13 cellular contexts compared by ENCODE assay signal in the genomic region with DNA sequence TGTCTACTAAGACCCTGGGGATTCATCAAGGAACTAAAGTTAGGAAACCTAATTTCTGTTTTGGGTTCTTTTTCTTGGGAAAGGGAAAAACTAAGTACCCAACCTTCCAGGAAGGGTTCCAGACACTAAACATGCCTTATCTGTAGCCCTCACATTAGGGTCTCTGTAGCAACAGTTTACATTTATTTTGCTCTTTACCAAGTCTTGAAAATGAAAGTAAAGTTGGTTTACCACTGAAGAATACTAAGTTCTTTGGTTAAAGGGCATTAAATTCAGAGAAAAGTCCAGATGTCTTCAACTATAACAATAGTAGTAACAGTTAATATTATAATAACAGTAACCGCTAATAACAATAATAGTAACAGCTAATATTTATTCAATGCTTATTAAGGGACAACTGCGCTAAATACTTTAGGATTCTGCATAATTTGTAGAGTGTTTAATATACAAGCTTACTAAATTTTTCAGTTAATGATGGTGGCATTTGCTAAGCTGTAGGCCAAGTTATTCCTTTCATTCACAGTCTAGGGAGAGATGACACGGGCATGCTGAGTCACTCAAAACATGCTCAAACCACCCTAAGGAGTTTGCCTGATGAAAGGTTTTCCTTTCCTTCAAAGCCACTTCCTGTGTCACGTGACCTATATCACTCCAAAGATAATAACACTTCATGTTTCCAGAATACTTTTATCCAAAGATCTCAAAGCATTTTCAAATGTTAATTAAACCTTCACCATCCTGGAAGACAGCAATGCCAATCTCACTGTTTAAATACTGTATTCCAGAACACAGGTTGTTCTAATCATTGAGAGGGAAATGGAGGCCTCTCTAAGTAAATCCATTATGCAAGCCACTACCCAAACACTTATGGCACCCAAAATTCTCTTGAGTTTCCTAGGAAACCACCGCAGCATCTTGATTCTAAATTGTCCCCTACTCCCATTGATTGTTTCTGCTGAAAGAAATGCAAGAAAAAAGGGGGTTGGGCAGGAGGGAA.
DNase-seq lines count a peak whose midpoint lies in the region; ATAC-seq and TF ChIP-seq lines count a peak whose summit lies in the region.
"Had no signal": no experiment of that assay in that cellular context is flagged by ENCODE, and none has a peak within 500 bp of the region (broad histone marks: within the 10 kb centered on the region; RNA-seq: fewer than 3 reads in every experiment).

No MANE protein-coding gene starts in this region.

- DNase-seq in DMS79 (lab: John Stamatoyannopoulos, UW) (peak; percentile 77), brain microvascular endothelial cell (peak; percentile 76), myocyte (ENCODE audit: low read depth) (peak; percentile 67), NCI-H128 (lab: John Stamatoyannopoulos, UW; ENCODE audit: unreplicated experiment) (no peak), NCI-H1105 treated with DMSO at 0.1 percent for 48 hours (lab: John Stamatoyannopoulos, UW) (no peak), cerebellum (ENCODE audit: low spot score) (no peak)
- DNase-seq: activated naive CD4-positive, alpha-beta T cell treated with anti-CD3 and anti-CD28 coated beads, Interleukin-2, amount 50 U/mL, for 16 hours; Caco-2; KG1; mucosa of descending colon; stimulated activated CD4-positive, alpha-beta T cell treated with anti-CD3 and anti-CD28 coated beads, Interleukin-2, amount 100 ng/mL, for 24 hours had no signal

- in situ Hi-C loops in brain microvascular endothelial cell (cut with HindIII; ENCODE audit: low pct_ligation_motif_present, low sequenced_read_pairs): no loop called here

- no peak overlapping the region for H3K9ac ChIP-seq in Loucy (ENCODE audit: low read depth, low read length, poor library complexity, severe bottlenecking)

- H3K36me3 ChIP-seq in Loucy (ENCODE audit: insufficient read depth, low read length) (no peaks in the 10 kb centered on the region), brain microvascular endothelial cell (replicated peaks) (no peaks in the 10 kb centered on the region)

- peaks cover 10% of the 10 kb centered on the region for H3K4me1 ChIP-seq in Loucy (ENCODE audit: insufficient read depth, low read length, poor library complexity, severe bottlenecking)

- H3K27me3 ChIP-seq in Loucy (ENCODE audit: insufficient read depth, low read length, poor library complexity, severe bottlenecking) (no peaks in the 10 kb centered on the region), brain microvascular endothelial cell (replicated peaks) (no peaks in the 10 kb centered on the region)

- H4K20me1 ChIP-seq in Loucy (ENCODE audit: insufficient read depth, low read length, poor library complexity, severe bottlenecking): no peaks in the 10 kb centered on the region

- no peaks in the 10 kb centered on the region for H3K79me2 ChIP-seq in Loucy (ENCODE audit: insufficient read depth, low read length)

- H3K9me3 ChIP-seq in Loucy (ENCODE audit: insufficient read depth, low read depth, low read length): no peaks in the 10 kb centered on the region
- H3K9me3 ChIP-seq: Caco-2, mucosa of descending colon had no signal

- H3K4me3 ChIP-seq in Loucy (ENCODE audit: low read length, poor library complexity, severe bottlenecking) (peak overlapping the region; percentile 18), brain microvascular endothelial cell (ENCODE audit: low read depth, low read length) (no peak overlapping the region)
- H3K4me3 ChIP-seq: mucosa of descending colon had no signal

- no peak for TF ChIP-seq CTCF in Loucy (conservative IDR thresholded peaks at IDR 0.05; ENCODE audit: low read length)
- TF ChIP-seq CTCF in brain microvascular endothelial cell (IDR thresholded peaks at IDR 0.05; ENCODE audit: low read depth, low read length, missing control alignments): no peak

- H3K9me2 ChIP-seq in Loucy (replicated peaks; ENCODE audit: low read depth, low read length): no peaks in the 10 kb centered on the region

- H3F3A ChIP-seq in Loucy (ENCODE audit: low read depth): no peaks in the 10 kb centered on the region

- H2AFZ ChIP-seq in Loucy (ENCODE audit: low read length): no peak overlapping the region

- H3K27ac ChIP-seq in brain microvascular endothelial cell: no peak overlapping the region

- H3K4me2 ChIP-seq in Loucy (ENCODE audit: low read depth, low read length, poor library complexity, severe bottlenecking): peak overlapping the region; percentile 25

- ATAC-seq in activated CD4-positive, CD25-positive, alpha-beta regulatory T cell treated with anti-CD3 and anti-CD28 coated beads, Interleukin-2, amount 50 U/mL, for 24 hours: no peak
- ATAC-seq: mucosa of descending colon had no signal

Comparison
In these comparisons a context has a peak if more than half of its experiments do, and no peak if none do; other contexts are left out.
1. DNase-seq: peak in DMS79 (single experiment), brain microvascular endothelial cell (single experiment) and myocyte (single experiment); none in NCI-H128 (single experiment), NCI-H1105 treated with DMSO at 0.1 percent for 48 hours (single experiment) and cerebellum (single experiment).